ENCODE assay signal across 8 cellular contexts in the genomic region with DNA sequence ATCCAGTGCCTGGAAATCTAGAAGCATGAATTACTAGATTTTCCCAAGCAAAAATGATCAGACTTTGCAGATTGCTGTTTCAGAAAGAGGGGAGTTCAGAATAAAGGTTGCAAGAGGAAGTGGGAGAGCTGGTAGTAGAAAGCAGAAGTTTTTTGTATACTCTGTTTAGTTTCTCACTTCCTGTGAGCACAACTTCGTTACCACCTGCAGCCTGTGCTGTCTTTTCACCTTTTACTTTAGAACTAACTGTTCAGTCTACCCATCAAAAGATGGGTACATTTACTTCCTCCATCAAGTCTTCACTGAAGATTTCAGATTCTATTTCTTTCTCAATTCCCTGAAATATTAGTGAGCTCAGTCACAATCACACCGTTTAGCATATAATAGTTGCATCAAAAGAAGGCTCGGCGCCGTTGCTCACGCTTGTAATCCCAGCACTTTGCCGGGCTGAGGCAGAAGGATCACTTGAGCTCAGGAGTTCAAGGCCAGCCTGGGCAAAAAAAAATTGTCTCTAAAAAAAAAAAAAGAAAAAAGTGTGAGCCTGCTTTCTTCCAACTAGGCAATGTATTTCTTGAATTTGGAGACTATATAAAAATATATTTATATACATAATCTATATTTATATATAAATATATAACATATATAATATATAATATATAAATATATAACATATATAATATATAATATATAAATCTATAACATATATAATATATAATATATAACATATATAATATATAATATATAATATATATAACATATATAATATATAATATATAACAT. TPM values are rescaled to one million over a fixed set of nuclear protein-coding genes. Genes with fewer than 3 reads are reported as not detected.
DNase-seq lines count a peak whose midpoint lies in the region; ATAC-seq, FAIRE-seq and TF ChIP-seq lines count a peak whose summit lies in the region.

No MANE protein-coding gene starts in this region.

- H3K27ac Mint-ChIP-seq in IgD-negative memory B cell (peak overlapping the region; percentile 70 to 90 (median 83)), brain (peak overlapping the region in 4 of 5 experiments; percentile 9 to 55 (median 44)), osteocyte (ENCODE audit: unreplicated experiment) (no peak overlapping the region)

- intact Hi-C loops in head of caudate nucleus (cut with DNase I): loop anchor here (10.0 kb wide), 1 partner anchor 62 kb away; no protein-coding TSS in a partner anchor

- no peaks in the 10 kb centered on the region for H3K9me3 Mint-ChIP-seq in IgD-negative memory B cell
- H3K9me3 Mint-ChIP-seq in brain: no peaks in the 10 kb centered on the region
- H3K9me3 Mint-ChIP-seq in osteocyte (ENCODE audit: unreplicated experiment): no peaks in the 10 kb centered on the region

- H3K36me3 Mint-ChIP-seq in IgD-negative memory B cell (peaks cover 1% of the 10 kb centered on the region), brain (peaks cover 9% of the 10 kb centered on the region), osteocyte (ENCODE audit: unreplicated experiment) (no peaks in the 10 kb centered on the region)

- H3K4me3 Mint-ChIP-seq in IgD-negative memory B cell (peak overlapping the region; percentile 34 to 91 (median 72)), brain (peak overlapping the region in 1 of 5 experiments; percentile 60), osteocyte (ENCODE audit: unreplicated experiment) (no peak overlapping the region)

- TF ChIP-seq POLR2A in GM12891 (IDR thresholded peaks at IDR 0.05; ENCODE audit: low read depth, low read length): no peak

- no peak for TF ChIP-seq CTCF in brain (conservative IDR thresholded peaks at IDR 0.05)
- no peak for TF ChIP-seq CTCF in osteocyte (IDR thresholded peaks at IDR 0.05)

- peak; percentile 56 for ATAC-seq in GM21515 (IDR thresholded peaks at IDR 0.05; ENCODE audit: unreplicated experiment)

- H3K27me3 Mint-ChIP-seq in IgD-negative memory B cell (no peaks in the 10 kb centered on the region), brain (peaks cover 7% of the 10 kb centered on the region), osteocyte (ENCODE audit: unreplicated experiment) (no peaks in the 10 kb centered on the region)

- H3K4me1 Mint-ChIP-seq in IgD-negative memory B cell: peaks cover 28 to 34% (median 31%) of the 10 kb centered on the region in 3 donors
- peaks cover 42% of the 10 kb centered on the region for H3K4me1 Mint-ChIP-seq in brain
- H3K4me1 Mint-ChIP-seq in osteocyte (ENCODE audit: unreplicated experiment): peaks cover 22% of the 10 kb centered on the region

- DNase-seq in GM12891 (ENCODE audit: insufficient read length, low spot score): peak; percentile 17
- no peak for DNase-seq in NCI-H345 (lab: John Stamatoyannopoulos, UW)
- DNase-seq in head of caudate nucleus: no peak
- no peak for DNase-seq in osteocyte (ENCODE audit: extremely low spot score, unreplicated experiment)
- DNase-seq in activated CD4-positive, CD25-positive, alpha-beta regulatory T cell treated with anti-CD3 and anti-CD28 coated beads, Interleukin-2, amount 50 U/mL, for 72 hours: no peak

- peak; percentile 89 for FAIRE-seq in GM12891 (lab: Jason Lieb, UNC)

TF ChIP-seq in GM12891, 5 proteins besides CTCF, POLR2A, EP300 and RAD21:
- TF ChIP-seq POLR2AphosphoS5 (IDR thresholded peaks at IDR 0.05; ENCODE audit: low read depth, low read length) (no peak), POU2F2 (IDR thresholded peaks at IDR 0.05; ENCODE audit: low read depth, low read length) (no peak), SPI1 (IDR thresholded peaks at IDR 0.05; ENCODE audit: low read depth, low read length) (peak; percentile 99), PAX5 (IDR thresholded peaks at IDR 0.05; ENCODE audit: insufficient read depth, low read length, severe bottlenecking) (no peak), TAF1 (IDR thresholded peaks at IDR 0.05; ENCODE audit: low read depth, low read length) (no peak)
TF ChIP-seq in GM12891: peak in this region for 1.

RNA-seq across cellular contexts. Expression of gene CEP97, which starts 1.8 kb away (rescaled TPM):
- 3.2 TPM for polyA plus RNA-seq in GM12891 (2012; ENCODE audit: low read depth, missing spikeins)
- polyA plus RNA-seq in IgD-negative memory B cell (6.1 TPM), brain (ENCODE audit: insufficient read depth, low read depth, low replicate concordance) (5.7 TPM)
- total RNA-seq in osteocyte: 10.8 and 12.7 TPM in 2 replicates

RNA-seq across cellular contexts. Expression of gene RPL24, which starts 36.1 kb away (rescaled TPM):
- polyA plus RNA-seq in GM12891 (2012; ENCODE audit: low read depth, missing spikeins): 4,162 TPM
- polyA plus RNA-seq in IgD-negative memory B cell (1,110 TPM), brain (ENCODE audit: insufficient read depth, low read depth, low replicate concordance) (1,699 TPM)
- total RNA-seq in osteocyte: 989 and 1,036 TPM in 2 replicates

RNA-seq across cellular contexts. Expression of gene ZBTB11, which starts 45.7 kb away (rescaled TPM):
- polyA plus RNA-seq in GM12891 (2012; ENCODE audit: low read depth, missing spikeins): 6.4 TPM
- polyA plus RNA-seq in IgD-negative memory B cell (13.8 TPM), brain (ENCODE audit: insufficient read depth, low read depth, low replicate concordance) (5.8 TPM)
- 15.3 and 18.2 TPM in 2 replicates for total RNA-seq in osteocyte

RNA-seq across cellular contexts. Expression of gene NXPE3, which starts 56.4 kb away (rescaled TPM):
- polyA plus RNA-seq in GM12891 (2012; ENCODE audit: low read depth, missing spikeins): 2.8 TPM
- polyA plus RNA-seq in IgD-negative memory B cell: 30.4 TPM
- polyA plus RNA-seq in brain (ENCODE audit: insufficient read depth, low read depth, low replicate concordance): 9.1 TPM
- total RNA-seq in osteocyte: 22.2 and 23.9 TPM in 2 replicates
